Comparison of ENCODE assay signal across 7 cellular contexts in genomic region chr17:3602499-3602898, GRCh38. TPM values are rescaled to one million over a fixed set of nuclear protein-coding genes. Genes with fewer than 3 reads are reported as not detected.
DNase-seq lines count a peak whose midpoint lies in the region; ATAC-seq and TF ChIP-seq lines count a peak whose summit lies in the region.

No MANE protein-coding gene starts in this region.

- H3K4me2 ChIP-seq in Loucy (ENCODE audit: low read depth, low read length, poor library complexity, severe bottlenecking): no peak overlapping the region

- H3K4me3 Mint-ChIP-seq in activated T-helper 2 cell treated with anti-CD3 and anti-CD28 coated beads, Interferon-gamma antibody, Interleukin-2, Interleukin-4, amounts not matched to agents 10 μg/mL and 5 μg/mL and 100 μg/mL, durations not matched to agents 14 hours and 24 hours and 36 hours (ENCODE audit: low read depth): no peak overlapping the region

- WGBS in body of pancreas, 2 donors: 77 to 82% methylated on average over 16 of the region's 16 CpGs

- H3K4me3 ChIP-seq in Loucy (ENCODE audit: low read length, poor library complexity, severe bottlenecking) (no peak overlapping the region), body of pancreas (no peak overlapping the region)

- H3K9me3 Mint-ChIP-seq in activated T-helper 2 cell treated with anti-CD3 and anti-CD28 coated beads, Interferon-gamma antibody, Interleukin-2, Interleukin-4, amounts not matched to agents 10 μg/mL and 5 μg/mL and 100 μg/mL, durations not matched to agents 14 hours and 24 hours and 36 hours: no peaks in the 10 kb centered on the region

- peaks cover 10% of the 10 kb centered on the region for H3K36me3 Mint-ChIP-seq in activated T-helper 2 cell treated with anti-CD3 and anti-CD28 coated beads, Interferon-gamma antibody, Interleukin-2, Interleukin-4, amounts not matched to agents 10 μg/mL and 5 μg/mL and 100 μg/mL, durations not matched to agents 14 hours and 24 hours and 36 hours (ENCODE audit: low read depth)

- H3K27me3 Mint-ChIP-seq in activated T-helper 2 cell treated with anti-CD3 and anti-CD28 coated beads, Interferon-gamma antibody, Interleukin-2, Interleukin-4, amounts not matched to agents 10 μg/mL and 5 μg/mL and 100 μg/mL, durations not matched to agents 14 hours and 24 hours and 36 hours (ENCODE audit: low read depth): no peaks in the 10 kb centered on the region

- H3K4me1 Mint-ChIP-seq in activated T-helper 2 cell treated with anti-CD3 and anti-CD28 coated beads, Interferon-gamma antibody, Interleukin-2, Interleukin-4, amounts not matched to agents 10 μg/mL and 5 μg/mL and 100 μg/mL, durations not matched to agents 14 hours and 24 hours and 36 hours (ENCODE audit: low read depth): no peaks in the 10 kb centered on the region

- no peaks in the 10 kb centered on the region for H3K79me2 ChIP-seq in Loucy (ENCODE audit: insufficient read depth, low read length)

- ATAC-seq in body of pancreas: no peak

- DNase-seq in body of pancreas: peak in 2 of 4 donors; percentile 20
- peak; percentile 29 to 63 for DNase-seq in lung microvascular endothelial cell (ENCODE audit: low read depth in 2 of 2)
- no peak for DNase-seq in ecto neural progenitor cell (ENCODE audit: low spot score)
- no peak for DNase-seq in pons (ENCODE audit: low spot score)
- no peak for DNase-seq in activated T-helper 2 cell treated with anti-CD3 and anti-CD28 coated beads, Interferon-gamma antibody, Interleukin-2, Interleukin-4, amounts not matched to agents 10 μg/mL and 5 μg/mL and 100 μg/mL, durations not matched to agents 14 hours and 24 hours and 36 hours (ENCODE audit: low spot score)

- no peak for TF ChIP-seq POLR2A in body of pancreas (IDR thresholded peaks at IDR 0.05)

- H4K20me1 ChIP-seq in Loucy (ENCODE audit: insufficient read depth, low read length, poor library complexity, severe bottlenecking): no peaks in the 10 kb centered on the region

- H3K9ac ChIP-seq in Loucy (ENCODE audit: low read depth, low read length, poor library complexity, severe bottlenecking): no peak overlapping the region

- no peak overlapping the region for H2AFZ ChIP-seq in Loucy (ENCODE audit: low read length)

- H3K9me3 ChIP-seq in Loucy (ENCODE audit: insufficient read depth, low read depth, low read length) (no peaks in the 10 kb centered on the region), body of pancreas (no peaks in the 10 kb centered on the region)

- H3K27me3 ChIP-seq in Loucy (ENCODE audit: insufficient read depth, low read length, poor library complexity, severe bottlenecking) (no peaks in the 10 kb centered on the region), body of pancreas (no peaks in the 10 kb centered on the region)

- no peaks in the 10 kb centered on the region for H3F3A ChIP-seq in Loucy (ENCODE audit: low read depth)

- no peak overlapping the region for H3K27ac ChIP-seq in body of pancreas

- H3K4me1 ChIP-seq in Loucy (ENCODE audit: insufficient read depth, low read length, poor library complexity, severe bottlenecking) (no peaks in the 10 kb centered on the region), body of pancreas (no peaks in the 10 kb centered on the region)

- H3K9me2 ChIP-seq in Loucy (replicated peaks; ENCODE audit: low read depth, low read length): no peaks in the 10 kb centered on the region

- intact Hi-C loops in body of pancreas (cut with DNase I): no loop called here
- intact Hi-C loops in activated T-helper 2 cell treated with anti-CD3 and anti-CD28 coated beads, Interferon-gamma antibody, Interleukin-2, Interleukin-4, amounts not matched to agents 10 μg/mL and 5 μg/mL and 100 μg/mL, durations not matched to agents 14 hours and 24 hours and 36 hours (cut with micrococcal nuclease): loop anchor here (1.0 kb wide), 1 partner anchor 45 kb away; no protein-coding TSS in a partner anchor

- TF ChIP-seq CTCF in GM12872 (IDR thresholded peaks at IDR 0.05; ENCODE audit: insufficient read depth, low read depth, low read length) (peak; percentile 72), Loucy (conservative IDR thresholded peaks at IDR 0.05; ENCODE audit: low read length) (peak; percentile 69), body of pancreas (IDR thresholded peaks at IDR 0.05) (peak in 4 of 7 experiments; percentile 21 to 51 (median 32))

- H3K27ac Mint-ChIP-seq in activated T-helper 2 cell treated with anti-CD3 and anti-CD28 coated beads, Interferon-gamma antibody, Interleukin-2, Interleukin-4, amounts not matched to agents 10 μg/mL and 5 μg/mL and 100 μg/mL, durations not matched to agents 14 hours and 24 hours and 36 hours: no peak overlapping the region

- H3K36me3 ChIP-seq in Loucy (ENCODE audit: insufficient read depth, low read length): no peaks in the 10 kb centered on the region
- peaks cover 0 to 2% of the 10 kb centered on the region in 2 donors for H3K36me3 ChIP-seq in body of pancreas (replicated peaks in 1 of 2; ENCODE audit: insufficient read depth in 1 of 2, low read depth in 2 of 2)

RNA-seq across cellular contexts. Expression of gene TRPV1, which starts 6.7 kb away (rescaled TPM):
- total RNA-seq in body of pancreas (1 to 10 TPM; 4.4 to 6.3 TPM), lung microvascular endothelial cell (0.44 and 0.79 TPM in 2 replicates)
- 6.1 and 6.8 TPM in 2 replicates for total RNA-seq in activated T-helper 2 cell treated with anti-CD3 and anti-CD28 coated beads, Interferon-gamma antibody, Interleukin-2, Interleukin-4, amounts not matched to agents 10 μg/mL and 5 μg/mL and 100 μg/mL, durations not matched to agents 14 hours and 24 hours and 36 hours

RNA-seq across cellular contexts. Expression of gene SHPK, which starts 33.6 kb away (rescaled TPM):
- total RNA-seq in body of pancreas: 10 to 100 TPM; 10.4 to 15.2 TPM
- 12.0 and 15.7 TPM in 2 replicates for total RNA-seq in lung microvascular endothelial cell
- total RNA-seq in activated T-helper 2 cell treated with anti-CD3 and anti-CD28 coated beads, Interferon-gamma antibody, Interleukin-2, Interleukin-4, amounts not matched to agents 10 μg/mL and 5 μg/mL and 100 μg/mL, durations not matched to agents 14 hours and 24 hours and 36 hours: 19.5 and 19.7 TPM in 2 replicates

RNA-seq across cellular contexts. Expression of gene CTNS, which starts 34.1 kb away (rescaled TPM):
- total RNA-seq in body of pancreas: 10 to 100 TPM; 15.8 to 29.3 TPM
- total RNA-seq in lung microvascular endothelial cell: 13.3 and 23.4 TPM in 2 replicates
- total RNA-seq in activated T-helper 2 cell treated with anti-CD3 and anti-CD28 coated beads, Interferon-gamma antibody, Interleukin-2, Interleukin-4, amounts not matched to agents 10 μg/mL and 5 μg/mL and 100 μg/mL, durations not matched to agents 14 hours and 24 hours and 36 hours: 46.6 and 47.9 TPM in 2 replicates

RNA-seq across cellular contexts. Expression of gene TRPV3, which starts 44.9 kb away (rescaled TPM):
- total RNA-seq in body of pancreas (under 1 TPM in 1 of 2 donors, not detected in 1; 0.33 TPM), lung microvascular endothelial cell (under 0.01 TPM in 1 of 2 replicates, not detected in the other)
- 0.46 and 0.92 TPM in 2 replicates for total RNA-seq in activated T-helper 2 cell treated with anti-CD3 and anti-CD28 coated beads, Interferon-gamma antibody, Interleukin-2, Interleukin-4, amounts not matched to agents 10 μg/mL and 5 μg/mL and 100 μg/mL, durations not matched to agents 14 hours and 24 hours and 36 hours

Comparison
In these comparisons a context has a peak if more than half of its experiments do, and no peak if none do; other contexts are left out.
1. DNase-seq: peak in lung microvascular endothelial cell (2 of 2); none in ecto neural progenitor cell (single experiment), pons (single experiment) and activated T-helper 2 cell treated with anti-CD3 and anti-CD28 coated beads, Interferon-gamma antibody, Interleukin-2, Interleukin-4, amounts not matched to agents 10 μg/mL and 5 μg/mL and 100 μg/mL, durations not matched to agents 14 hours and 24 hours and 36 hours (single experiment).
2. Peak in every context shown above with its lines, with median percentiles within 50 percentile points of each other: CTCF ChIP-seq.